In genomic region chrX:123814343-123814742, GRCh38 we compare ENCODE assay signal across 25 cellular contexts. TPM values are rescaled to one million over a fixed set of nuclear protein-coding genes. Genes with fewer than 3 reads are reported as not detected.
DNase-seq lines count a peak whose midpoint lies in the region; ATAC-seq and TF ChIP-seq lines count a peak whose summit lies in the region.
"Had no signal": no experiment of that assay in that cellular context is flagged by ENCODE, and none has a peak within 500 bp of the region (broad histone marks: within the 10 kb centered on the region; RNA-seq: fewer than 3 reads in every experiment).

No MANE protein-coding gene starts in this region.

- no peak overlapping the region for H3K4me3 ChIP-seq in smooth muscle cell
- H3K4me3 ChIP-seq: gastrocnemius medialis, prostate gland, SJSA1 had no signal

- no peak for TF ChIP-seq CTCF in smooth muscle cell (IDR thresholded peaks at IDR 0.05; ENCODE audit: borderline replicate concordance, insufficient read depth, poor library complexity, severe bottlenecking)

- H3K9ac ChIP-seq in smooth muscle cell (ENCODE audit: low read depth): peak overlapping the region; percentile 60

- H3K9me3 ChIP-seq in smooth muscle cell (replicated peaks; ENCODE audit: low read depth): no peaks in the 10 kb centered on the region
- H3K9me3 ChIP-seq: gastrocnemius medialis, prostate gland, SJSA1 had no signal

- 81% methylated on average over 2 of the region's 2 CpGs for WGBS in smooth muscle cell (ENCODE audit: low lambda C conversion rate)

- H3K27ac ChIP-seq in epithelial cell of prostate (peak overlapping the region; percentile 24), smooth muscle cell (ENCODE audit: low read depth) (peak overlapping the region; percentile 84)
- H3K27ac ChIP-seq: 22Rv1, gastrocnemius medialis, prostate gland, SJSA1 had no signal

- no peaks in the 10 kb centered on the region for H4K20me1 ChIP-seq in smooth muscle cell (ENCODE audit: low read depth)

- no peaks in the 10 kb centered on the region for H3K36me3 ChIP-seq in smooth muscle cell (ENCODE audit: low read depth)
- H3K36me3 ChIP-seq: gastrocnemius medialis, prostate gland, SJSA1 had no signal

- DNase-seq in DMS53 (lab: John Stamatoyannopoulos, UW): peak; percentile 67
- no peak for DNase-seq in DMS53 treated with DMSO at 0.1 percent for 48 hours (lab: John Stamatoyannopoulos, UW; ENCODE audit: unreplicated experiment)
- peak; percentile 48 for DNase-seq in M059J (ENCODE audit: low read depth)
- DNase-seq in epithelial cell of prostate (ENCODE audit: low read depth, low spot score): no peak
- no peak for DNase-seq in smooth muscle cell (lab: John Stamatoyannopoulos, UW; ENCODE audit: unreplicated experiment)
- no peak for DNase-seq in C1 segment of cervical spinal cord (lab: John Stamatoyannopoulos, UW)
- DNase-seq in pons (ENCODE audit: low spot score): no peak
- DNase-seq: activated CD4-positive, alpha-beta memory T cell treated with anti-CD3 and anti-CD28 coated beads for 36 hours; CD4-positive, CD25-positive, alpha-beta regulatory T cell; effector CD4-positive, alpha-beta T cell; gastrocnemius medialis; GDM1; immature natural killer cell; mesendoderm; NCI-H1048; NCI-H1694; NCI-H526; stimulated activated CD4-positive, alpha-beta T cell treated with anti-CD3 and anti-CD28 coated beads, Interleukin-15, amount 100 ng/mL, for 24 hours; stimulated activated naive B cell treated with anti-CD40 and anti-IgM and Interleukin-4, amounts not matched to agents 10 μg/mL and 1 μg/mL and 100 μg/mL, for 72 hours; T-helper 1 cell had no signal

- no peak for ATAC-seq in HG03159 (IDR thresholded peaks at IDR 0.05; ENCODE audit: unreplicated experiment)
- ATAC-seq: gastrocnemius medialis; HCT116; stimulated activated naive B cell treated with anti-CD40 and anti-IgM and Interleukin-4, amounts not matched to agents 10 μg/mL and 1 μg/mL and 100 μg/mL, for 72 hours had no signal

- H2AFZ ChIP-seq in smooth muscle cell (ENCODE audit: low read depth): no peak overlapping the region

- H3F3A ChIP-seq in smooth muscle cell (ENCODE audit: low read depth): no peaks in the 10 kb centered on the region

- H3K27me3 ChIP-seq in smooth muscle cell (ENCODE audit: low read depth): no peaks in the 10 kb centered on the region
- H3K27me3 ChIP-seq: gastrocnemius medialis, SJSA1 had no signal

- peak overlapping the region; percentile 43 for H3K4me2 ChIP-seq in smooth muscle cell

- no peaks in the 10 kb centered on the region for H3K4me1 ChIP-seq in smooth muscle cell (ENCODE audit: low read depth)
- H3K4me1 ChIP-seq: gastrocnemius medialis, prostate gland had no signal

- H3K79me2 ChIP-seq in smooth muscle cell (ENCODE audit: low read depth): no peaks in the 10 kb centered on the region

RNA-seq across cellular contexts. Expression of gene XIAP, which starts 45.5 kb away (rescaled TPM):
- 29.8 and 44.2 TPM in 2 replicates for total RNA-seq in M059J (2014; rRNA removed; shearing (Covaris generic))
- total RNA-seq in smooth muscle cell: 24.5 and 37.7 TPM in 2 replicates
- polyA plus RNA-seq in smooth muscle cell: 8.5 and 12.4 TPM in 2 replicates

Comparison
In these comparisons a context has a peak if more than half of its experiments do, and no peak if none do; other contexts are left out.
1. DNase-seq: peak in DMS53 (single experiment) and M059J (single experiment); none in DMS53 treated with DMSO at 0.1 percent for 48 hours (single experiment), epithelial cell of prostate (single experiment), smooth muscle cell (single experiment), C1 segment of cervical spinal cord (0 of 14) and pons (single experiment).